In genomic region chr2:61537590-61538178, GRCh38 we compare ENCODE assay signal across 8 cellular contexts. TPM values are rescaled to one million over a fixed set of nuclear protein-coding genes. Genes with fewer than 3 reads are reported as not detected.
DNase-seq lines count a peak whose midpoint lies in the region; ATAC-seq and TF ChIP-seq lines count a peak whose summit lies in the region.

No MANE protein-coding gene starts in this region.

- H3K4me1 ChIP-seq in body of pancreas, result peaks cover 31% of the 10 kb centered on the region
- H3K4me1 ChIP-seq in mesendoderm (ENCODE audit: control insufficient read depth, low read depth, low read length), result peaks cover 3% of the 10 kb centered on the region
- peaks cover 0 to 5% of the 10 kb centered on the region in 2 donors for H3K4me1 ChIP-seq in uterus

- H3K9ac ChIP-seq in mesendoderm (ENCODE audit: low read length), result peak overlapping the region; percentile 99

- peak overlapping the region; percentile 100 for H3K4ac ChIP-seq in mesendoderm (ENCODE audit: low read depth, low read length)

- peak overlapping the region; percentile 82 for H2BK120ac ChIP-seq in mesendoderm (ENCODE audit: low read depth, low read length)

- no peak overlapping the region for H4K5ac ChIP-seq in mesendoderm (ENCODE audit: low read length)

- no peak for DNase-seq in HL-60 (ENCODE audit: low read depth in 1 of 2, low spot score in 1 of 2)
- DNase-seq in body of pancreas, result no peak
- no peak for DNase-seq in mesendoderm
- no peak for DNase-seq in uterus
- DNase-seq in NCI-H1048 (lab: John Stamatoyannopoulos, UW), result no peak
- DNase-seq in GF-D8 (lab: John Stamatoyannopoulos, UW), result no peak
- no peak for DNase-seq in NCI-H2196 treated with DMSO at 0.1 percent for 48 hours (lab: John Stamatoyannopoulos, UW; ENCODE audit: unreplicated experiment)

- H3K27me3 ChIP-seq in HL-60 (ENCODE audit: insufficient read depth, poor library complexity, severe bottlenecking), result no peaks in the 10 kb centered on the region
- H3K27me3 ChIP-seq in body of pancreas, result no peaks in the 10 kb centered on the region
- no peaks in the 10 kb centered on the region for H3K27me3 ChIP-seq in mesendoderm (ENCODE audit: insufficient read depth, low read length, poor library complexity)
- H3K27me3 ChIP-seq in uterus, result no peaks in the 10 kb centered on the region

- intact Hi-C loops in body of pancreas (cut with DNase I) (no loop called here), uterus (cut with DNase I; ENCODE audit: low total_unique reads) (no loop called here)

- peak overlapping the region; percentile 81 for H2BK5ac ChIP-seq in mesendoderm (ENCODE audit: low read length)

- H3K18ac ChIP-seq in mesendoderm (ENCODE audit: low read length), result peak overlapping the region; percentile 99

- no peak overlapping the region for H2BK15ac ChIP-seq in mesendoderm (replicated peaks; ENCODE audit: low read depth)

- peak overlapping the region; percentile 83 for H3K23ac ChIP-seq in mesendoderm (ENCODE audit: low read length)

- TF ChIP-seq CTCF in 22Rv1 (IDR thresholded peaks at IDR 0.05) (no peak), HL-60 (IDR thresholded peaks at IDR 0.05; ENCODE audit: insufficient read depth, low read length) (no peak), body of pancreas (IDR thresholded peaks at IDR 0.05) (no peak), uterus (IDR thresholded peaks at IDR 0.05) (no peak)

- no peak overlapping the region for H3K4me2 ChIP-seq in mesendoderm (ENCODE audit: low read length)

- H3K9me3 ChIP-seq in body of pancreas (no peaks in the 10 kb centered on the region), uterus (no peaks in the 10 kb centered on the region)

- peak overlapping the region; percentile 41 for H2AK5ac ChIP-seq in mesendoderm (ENCODE audit: low read length)

- no peaks in the 10 kb centered on the region for H3K79me1 ChIP-seq in mesendoderm (ENCODE audit: low read length)

- ATAC-seq in body of pancreas, result peak; percentile 0

- H3K56ac ChIP-seq in mesendoderm (ENCODE audit: low read length), result peak overlapping the region; percentile 98

- WGBS in body of pancreas, 2 donors, result 0% methylated on average over 17 to 23 of the region's 25 CpGs
- no CpG with 5 or more reads among the region's 25 CpGs for WGBS in mesendoderm (ENCODE audit: extremely low coverage, insufficient coverage, low lambda C conversion rate)

- peaks cover 43% of the 10 kb centered on the region for H3K79me2 ChIP-seq in mesendoderm (ENCODE audit: control insufficient read depth, insufficient read depth, low read length)

- TF ChIP-seq POLR2A in body of pancreas (IDR thresholded peaks at IDR 0.05), result no peak
- no peak for TF ChIP-seq POLR2A in uterus (IDR thresholded peaks at IDR 0.05)

- H3K36me3 ChIP-seq in body of pancreas (replicated peaks in 1 of 2; ENCODE audit: insufficient read depth in 1 of 2, low read depth in 2 of 2) (no peaks in the 10 kb centered on the region), mesendoderm (ENCODE audit: control insufficient read depth, insufficient read depth, low read length) (no peaks in the 10 kb centered on the region), uterus (no peaks in the 10 kb centered on the region)

- H3K27ac ChIP-seq in 22Rv1 (peak overlapping the region; percentile 98), HL-60 (replicated peaks) (peak overlapping the region; percentile 100), body of pancreas (peak overlapping the region; percentile 95 to 98 (median 97)), mesendoderm (ENCODE audit: low read depth, low read length) (peak overlapping the region; percentile 95), uterus (peak overlapping the region; percentile 97 to 99)

- H3K4me3 ChIP-seq in HL-60 (replicated peaks; ENCODE audit: insufficient read depth, low read length), result peak overlapping the region; percentile 72
- H3K4me3 ChIP-seq in body of pancreas, result peak overlapping the region; percentile 77 to 85
- H3K4me3 ChIP-seq in mesendoderm (ENCODE audit: low read length), result peak overlapping the region; percentile 99
- H3K4me3 ChIP-seq in uterus, result peak overlapping the region; percentile 85 to 91

- peak overlapping the region; percentile 67 for H4K8ac ChIP-seq in mesendoderm (ENCODE audit: low read depth, low read length)

RNA-seq across cellular contexts. Expression of gene XPO1, which starts 0.5 kb away (rescaled TPM):
- 10 to 100 TPM; 55.7 to 70.0 TPM for total RNA-seq in body of pancreas
- 155 TPM for polyA plus RNA-seq in mesendoderm (2013, experiment 1 of 2)
- polyA plus RNA-seq in mesendoderm (2013, experiment 2 of 2), result 153 TPM
- total RNA-seq in uterus, result 100 to 1,000 TPM; 148 to 444 (median 323) TPM
